ENCODE assay signal across 17 cellular contexts in the genomic region with DNA sequence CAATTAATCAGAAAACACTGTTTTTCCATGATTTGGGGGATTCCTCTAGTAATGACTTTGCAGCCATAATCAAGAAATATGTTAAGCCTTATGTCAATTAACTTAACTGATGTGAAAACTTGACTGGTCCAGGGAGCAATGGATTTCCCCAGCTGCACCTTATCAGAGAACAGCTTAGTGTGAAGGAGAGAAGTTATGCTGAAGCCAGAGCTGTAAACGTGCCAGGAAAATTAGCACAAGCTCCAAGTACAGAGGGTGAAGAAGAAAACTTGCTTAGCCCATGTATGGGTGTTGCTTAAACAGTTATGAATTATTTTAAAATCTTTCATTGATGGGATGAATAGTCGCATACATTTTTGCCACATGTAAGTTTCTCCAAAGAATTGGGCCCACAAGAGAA.
DNase-seq lines count a peak whose midpoint lies in the region; ATAC-seq and TF ChIP-seq lines count a peak whose summit lies in the region.
"Had no signal": no experiment of that assay in that cellular context is flagged by ENCODE, and none has a peak within 500 bp of the region (broad histone marks: within the 10 kb centered on the region; RNA-seq: fewer than 3 reads in every experiment).

No MANE protein-coding gene starts in this region.

- H3K4me1 Mint-ChIP-seq in nephron: peaks cover 24% of the 10 kb centered on the region
- H3K4me1 Mint-ChIP-seq: CD14-positive monocyte had no signal

- no peaks in the 10 kb centered on the region for H3K36me3 Mint-ChIP-seq in nephron (ENCODE audit: low read depth)
- H3K36me3 Mint-ChIP-seq: CD14-positive monocyte; CD8-positive, alpha-beta T cell had no signal

- DNase-seq in Panc1 (ENCODE audit: low read depth, low spot score) (no peak), amniotic epithelial cell (ENCODE audit: low read depth) (peak; percentile 16), right cardiac atrium (no peak), smooth muscle cell (lab: John Stamatoyannopoulos, UW; ENCODE audit: unreplicated experiment) (no peak), WERI-Rb-1 (no peak)
- DNase-seq in NK-92 treated with Interleukin-12 subunit alpha and Interleukin-12 subunit beta, amount 100 ng/mL, for 24 hours (lab: John Stamatoyannopoulos, UW): no peak
- DNase-seq: CD8-positive, alpha-beta T cell; COR-L47; DND-41; GDM1; HCEC 1CT; HFFc6 had no signal

- peak overlapping the region in 2 of 3 experiments; percentile 46 to 60 for H3K27ac Mint-ChIP-seq in nephron
- H3K27ac Mint-ChIP-seq: CD14-positive monocyte; CD8-positive, alpha-beta T cell; HFFc6 had no signal

- ATAC-seq in Panc1 (no peak), right cardiac atrium (peak; percentile 55 to 80), HG03565 (IDR thresholded peaks at IDR 0.05; ENCODE audit: unreplicated experiment) (no peak)
- ATAC-seq: A549; CD8-positive, alpha-beta T cell; HepG2 had no signal

- H3F3A ChIP-seq in smooth muscle cell (ENCODE audit: low read depth): no peaks in the 10 kb centered on the region

- WGBS in right cardiac atrium: 45% methylated on average over 2 of the region's 2 CpGs
- 66% methylated on average over 2 of the region's 2 CpGs for WGBS in smooth muscle cell (ENCODE audit: low lambda C conversion rate)

- H4K20me1 ChIP-seq in smooth muscle cell (ENCODE audit: low read depth): no peaks in the 10 kb centered on the region

- H3K27me3 Mint-ChIP-seq in nephron (ENCODE audit: low read depth): no peaks in the 10 kb centered on the region

- H3K4me1 ChIP-seq in Panc1 (ENCODE audit: control insufficient read depth, insufficient read depth, low read length): peaks cover 2% of the 10 kb centered on the region; the same call in 1 of the 2 replicates
- no peaks in the 10 kb centered on the region for H3K4me1 ChIP-seq in right cardiac atrium (ENCODE audit: control insufficient read depth, insufficient read depth, low read length)
- no peaks in the 10 kb centered on the region for H3K4me1 ChIP-seq in smooth muscle cell (ENCODE audit: low read depth)
- H3K4me1 ChIP-seq: A549 had no signal

- no TSS peak for BruUV-seq in Panc1 (replicated peaks; lab: Mats Ljungman, UMichigan)

- intact Hi-C loops in Panc1 (cut with micrococcal nuclease; ENCODE audit: unreplicated experiment): no loop called here
- intact Hi-C loops in right cardiac atrium (cut with DNase I): no loop called here

- H3K4me3 Mint-ChIP-seq in nephron: no peak overlapping the region
- H3K4me3 Mint-ChIP-seq: CD14-positive monocyte; CD8-positive, alpha-beta T cell; HFFc6 had no signal

- no peak overlapping the region for H3K4me3 ChIP-seq in Panc1 (ENCODE audit: low read depth in 2 of 2, low read length in 2 of 2)
- H3K4me3 ChIP-seq in right cardiac atrium (ENCODE audit: low read length): no peak overlapping the region
- H3K4me3 ChIP-seq in smooth muscle cell: no peak overlapping the region
- no peak overlapping the region for H3K4me3 ChIP-seq in WERI-Rb-1 (ENCODE audit: low read depth, low read length)
- H3K4me3 ChIP-seq: A549 had no signal

- no peaks in the 10 kb centered on the region for H3K9me3 ChIP-seq in Panc1 (ENCODE audit: control insufficient read depth, insufficient read depth, low read depth, low read length)
- H3K9me3 ChIP-seq in right cardiac atrium (ENCODE audit: control insufficient read depth, low read length): no peaks in the 10 kb centered on the region
- H3K9me3 ChIP-seq in smooth muscle cell (replicated peaks; ENCODE audit: low read depth): no peaks in the 10 kb centered on the region
- H3K9me3 ChIP-seq in WERI-Rb-1 (ENCODE audit: severe bottlenecking): no peaks in the 10 kb centered on the region
- H3K9me3 ChIP-seq: A549 had no signal

- no peaks in the 10 kb centered on the region for H3K79me2 ChIP-seq in smooth muscle cell (ENCODE audit: low read depth)

- TF ChIP-seq CTCF in Panc1 (IDR thresholded peaks at IDR 0.05): no peak
- no peak for TF ChIP-seq CTCF in nephron (IDR thresholded peaks at IDR 0.05; ENCODE audit: unreplicated experiment in 3 of 3)
- no peak for TF ChIP-seq CTCF in smooth muscle cell (IDR thresholded peaks at IDR 0.05; ENCODE audit: borderline replicate concordance, insufficient read depth, poor library complexity, severe bottlenecking)
- TF ChIP-seq CTCF in WERI-Rb-1 (IDR thresholded peaks at IDR 0.05; ENCODE audit: low read depth, low read length): no peak

- POLR2A ChIA-PET in Panc1 (lab: Charles Lee): no interaction called here

- CTCF ChIA-PET in Panc1 (lab: Charles Lee): no interaction called here

- no peak overlapping the region for H2AFZ ChIP-seq in smooth muscle cell (ENCODE audit: low read depth)

- no peaks in the 10 kb centered on the region for H3K9me3 Mint-ChIP-seq in nephron
- H3K9me3 Mint-ChIP-seq: CD14-positive monocyte; CD8-positive, alpha-beta T cell had no signal

- no peak overlapping the region for H3K9ac ChIP-seq in smooth muscle cell (ENCODE audit: low read depth)

- H3K27ac ChIP-seq in Panc1 (ENCODE audit: low read length): 0 out of 2 replicates have a peak overlapping the region, but pooled peaks have one; percentile 6
- no peak overlapping the region for H3K27ac ChIP-seq in right cardiac atrium (ENCODE audit: low read length)
- no peak overlapping the region for H3K27ac ChIP-seq in smooth muscle cell (ENCODE audit: low read depth)
- no peak overlapping the region for H3K27ac ChIP-seq in WERI-Rb-1
- H3K27ac ChIP-seq: A549 had no signal

- no peak overlapping the region for H3K4me2 ChIP-seq in smooth muscle cell
- H3K4me2 ChIP-seq: A549 had no signal

- H3K27me3 ChIP-seq in Panc1 (ENCODE audit: control insufficient read depth, insufficient read depth, low read length): no peaks in the 10 kb centered on the region
- no peaks in the 10 kb centered on the region for H3K27me3 ChIP-seq in right cardiac atrium (ENCODE audit: control insufficient read depth, insufficient read depth)
- H3K27me3 ChIP-seq in smooth muscle cell (ENCODE audit: low read depth): peaks cover 3% of the 10 kb centered on the region
- H3K27me3 ChIP-seq in WERI-Rb-1 (ENCODE audit: insufficient read depth, low read depth, severe bottlenecking): no peaks in the 10 kb centered on the region

- no peaks in the 10 kb centered on the region for H3K36me3 ChIP-seq in Panc1 (ENCODE audit: control insufficient read depth, insufficient read depth, low read length)
- no peaks in the 10 kb centered on the region for H3K36me3 ChIP-seq in smooth muscle cell (ENCODE audit: low read depth)
- no peaks in the 10 kb centered on the region for H3K36me3 ChIP-seq in WERI-Rb-1

- in situ Hi-C loops in Panc1 (cut with HindIII; ENCODE audit: low pct_unique_long_range_greater_than_20kb, low sequenced_read_pairs): no loop called here

Comparison
In these comparisons a context has a peak if more than half of its experiments do, and no peak if none do; other contexts are left out.
1. ATAC-seq: peak in right cardiac atrium (2 of 2); none in Panc1 (single experiment) and HG03565 (single experiment).